7 cellular contexts compared by ENCODE assay signal in genomic region chr17:64146418-64147109, GRCh38. TPM values are rescaled to one million over a fixed set of nuclear protein-coding genes. Genes with fewer than 3 reads are reported as not detected.
DNase-seq lines count a peak whose midpoint lies in the region; ATAC-seq and TF ChIP-seq lines count a peak whose summit lies in the region.

No MANE protein-coding gene starts in this region.

- peak overlapping the region; percentile 84 for H3K4me3 ChIP-seq in OCI-LY3 (ENCODE audit: low read length)
- peak overlapping the region; percentile 70 to 76 for H3K4me3 ChIP-seq in gastroesophageal sphincter
- H3K4me3 ChIP-seq in osteoblast (ENCODE audit: insufficient read depth, low read length), result peak overlapping the region; percentile 92

- H3K27me3 ChIP-seq in OCI-LY3 (ENCODE audit: low read depth, low read length) (no peaks in the 10 kb centered on the region; the same call in 1 of the 2 replicates), gastroesophageal sphincter (no peaks in the 10 kb centered on the region), osteoblast (ENCODE audit: insufficient read depth, low read length) (no peaks in the 10 kb centered on the region)

- H3K4me1 ChIP-seq in OCI-LY3 (ENCODE audit: low read length) (peaks cover 21% of the 10 kb centered on the region), gastroesophageal sphincter (peaks cover 0 to 30% (median 6%) of the 10 kb centered on the region in 3 donors), osteoblast (ENCODE audit: insufficient read depth, low read length) (peaks cover 12% of the 10 kb centered on the region)

- TF ChIP-seq CTCF in GM13977 (IDR thresholded peaks at IDR 0.05; ENCODE audit: extremely low read depth, insufficient read depth, missing control alignments) (no peak), OCI-LY3 (IDR thresholded peaks at IDR 0.05; ENCODE audit: low read depth, low read length) (no peak), gastroesophageal sphincter (IDR thresholded peaks at IDR 0.05) (no peak), osteoblast (IDR thresholded peaks at IDR 0.05; ENCODE audit: extremely low read depth, low read depth, low read length) (no peak)

- TF ChIP-seq EP300 in gastroesophageal sphincter (IDR thresholded peaks at IDR 0.05), result no peak

- peaks cover 23% of the 10 kb centered on the region for H3K79me2 ChIP-seq in OCI-LY3 (ENCODE audit: low read length)
- peaks cover 8% of the 10 kb centered on the region for H3K79me2 ChIP-seq in osteoblast (ENCODE audit: insufficient read depth, low read length)

- H3K27ac ChIP-seq in OCI-LY3 (ENCODE audit: low read length), result peak overlapping the region; percentile 79
- peak overlapping the region; percentile 82 to 96 (median 90) for H3K27ac ChIP-seq in gastroesophageal sphincter
- H3K27ac ChIP-seq in osteoblast (ENCODE audit: low read depth, low read length), result peak overlapping the region; percentile 90

- in situ Hi-C loops in GM13977 (cut with MboI; ENCODE audit: low pct_unique_long_range_greater_than_20kb, low sequenced_read_pairs, unreplicated experiment), result no loop called here

- peak in 1 of 2 donors; percentile 12 for TF ChIP-seq POLR2A in gastroesophageal sphincter (IDR thresholded peaks at IDR 0.05)

- WGBS in gastroesophageal sphincter (ENCODE audit: low coverage in 1 of 2), 2 donors, result 8 to 13% methylated on average over 4 to 6 of the region's 34 CpGs

- DNase-seq in GM13977 (ENCODE audit: low spot score) (peak; percentile 29), osteoblast (ENCODE audit: insufficient read length, low spot score, missing footprints) (peak; percentile 75)
- DNase-seq in activated naive CD4-positive, alpha-beta T cell (lab: John Stamatoyannopoulos, UW), result peak; percentile 40 to 50 (median 44)

- H3K9me3 ChIP-seq in OCI-LY3 (ENCODE audit: insufficient read depth, low read length) (no peaks in the 10 kb centered on the region), gastroesophageal sphincter (no peaks in the 10 kb centered on the region), osteoblast (ENCODE audit: low read depth, low read length) (no peaks in the 10 kb centered on the region)

- ATAC-seq in HG03095 (IDR thresholded peaks at IDR 0.05; ENCODE audit: unreplicated experiment) (peak; percentile 6), gastroesophageal sphincter (peak; percentile 9), GM18858 (IDR thresholded peaks at IDR 0.05; ENCODE audit: unreplicated experiment) (no peak)

- H3K4me2 ChIP-seq in OCI-LY3 (ENCODE audit: low read length), result peak overlapping the region; percentile 92
- H3K4me2 ChIP-seq in osteoblast (ENCODE audit: insufficient read depth, low read length), result peak overlapping the region; percentile 81

- peaks cover 21% of the 10 kb centered on the region for H3K36me3 ChIP-seq in OCI-LY3 (replicated peaks; ENCODE audit: low read depth, low read length)
- H3K36me3 ChIP-seq in gastroesophageal sphincter, result peaks cover 0 to 31% of the 10 kb centered on the region in 2 donors
- peaks cover 11% of the 10 kb centered on the region for H3K36me3 ChIP-seq in osteoblast (ENCODE audit: insufficient read depth, low read length)

- H3K9ac ChIP-seq in OCI-LY3 (ENCODE audit: low read length), result peak overlapping the region; percentile 93

- H2AFZ ChIP-seq in OCI-LY3 (ENCODE audit: low read depth, low read length) (no peak overlapping the region), osteoblast (ENCODE audit: low read length) (peak overlapping the region; percentile 2)

- no peaks in the 10 kb centered on the region for H4K20me1 ChIP-seq in OCI-LY3 (ENCODE audit: insufficient read depth, low read length)
- peaks cover 3% of the 10 kb centered on the region for H4K20me1 ChIP-seq in osteoblast (ENCODE audit: insufficient read depth, low read length)

RNA-seq across cellular contexts. Expression of gene ERN1, which starts 16.6 kb away (rescaled TPM):
- total RNA-seq in gastroesophageal sphincter (10 to 100 TPM in 3 of 4 donors, 1 to 10 TPM in 1; 8.4 to 12.8 (median 12.1) TPM), osteoblast (12.1 and 12.7 TPM in 2 replicates)
